ENCODE assay signal across 14 cellular contexts in the genomic region with DNA sequence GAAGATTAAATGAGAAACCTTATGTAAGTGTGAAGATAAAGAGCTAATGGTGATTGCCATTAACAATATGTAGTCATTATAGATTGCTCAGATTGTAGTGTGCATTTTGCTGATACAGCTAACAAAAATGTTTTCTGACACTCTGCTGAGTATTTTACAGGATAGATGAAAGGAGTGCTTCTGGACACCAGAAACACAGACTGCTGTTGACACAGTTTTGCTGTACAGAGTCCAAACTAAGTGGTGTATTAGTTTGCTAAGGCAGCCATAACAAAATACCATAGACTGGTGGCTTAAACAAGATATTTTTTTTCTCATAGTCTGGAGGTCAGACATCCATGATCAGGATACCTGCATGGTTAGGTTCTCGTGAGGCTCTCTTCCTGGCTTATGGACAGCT. TPM values are rescaled to one million over a fixed set of nuclear protein-coding genes. Genes with fewer than 3 reads are reported as not detected.
DNase-seq lines count a peak whose midpoint lies in the region; ATAC-seq and TF ChIP-seq lines count a peak whose summit lies in the region.
"Had no signal": no experiment of that assay in that cellular context is flagged by ENCODE, and none has a peak within 500 bp of the region (broad histone marks: within the 10 kb centered on the region; RNA-seq: fewer than 3 reads in every experiment).

No MANE protein-coding gene starts in this region.

- H3K4me2 ChIP-seq in hepatocyte, result peak overlapping the region; percentile 75

- H3K4me3 ChIP-seq in hepatocyte, result no peak overlapping the region

- no peaks in the 10 kb centered on the region for H3K27me3 Mint-ChIP-seq in stimulated activated naive CD8-positive, alpha-beta T cell treated with anti-CD3 and anti-CD28 coated beads, Interleukin-15, Interleukin-2, amounts not matched to agents 100 ng/mL and 50 ng/mL, for 24 hours
- H3K27me3 Mint-ChIP-seq in type B pancreatic cell, result no peaks in the 10 kb centered on the region

- H3K9me3 Mint-ChIP-seq in stimulated activated naive CD8-positive, alpha-beta T cell treated with anti-CD3 and anti-CD28 coated beads, Interleukin-15, Interleukin-2, amounts not matched to agents 100 ng/mL and 50 ng/mL, for 24 hours, result no peaks in the 10 kb centered on the region
- no peaks in the 10 kb centered on the region for H3K9me3 Mint-ChIP-seq in type B pancreatic cell

- TF ChIP-seq CTCF in VCaP (conservative IDR thresholded peaks at IDR 0.05) (no peak), hepatocyte (IDR thresholded peaks at IDR 0.05; ENCODE audit: poor library complexity) (no peak), type B pancreatic cell (conservative IDR thresholded peaks at IDR 0.05) (no peak), foreskin keratinocyte (conservative IDR thresholded peaks at IDR 0.05) (no peak)

- 85% methylated on average over 1 of the region's 1 CpG for WGBS in hepatocyte (ENCODE audit: low lambda C conversion rate, missing lambda C conversion rate)

- peaks cover 71% of the 10 kb centered on the region for H3K79me2 ChIP-seq in hepatocyte

- H3K27ac ChIP-seq in VCaP, result peak overlapping the region; percentile 96; the same call in 1 of the 2 replicates
- H3K27ac ChIP-seq in hepatocyte, result peak overlapping the region; percentile 91
- no peak overlapping the region for H3K27ac ChIP-seq in foreskin keratinocyte
- H3K27ac ChIP-seq: brain microvascular endothelial cell had no signal

- H2AFZ ChIP-seq in hepatocyte, result no peak overlapping the region

- ATAC-seq in stimulated activated naive CD8-positive, alpha-beta T cell treated with anti-CD3 and anti-CD28 coated beads, Interleukin-15, Interleukin-2, amounts not matched to agents 100 U/mL and 50 U/mL, for 24 hours, result no peak
- no peak for ATAC-seq in foreskin keratinocyte

- peaks cover 18% of the 10 kb centered on the region for H4K20me1 ChIP-seq in hepatocyte (ENCODE audit: insufficient read depth, poor library complexity, severe bottlenecking)

- peak overlapping the region; percentile 8 for H3K27ac Mint-ChIP-seq in stimulated activated naive CD8-positive, alpha-beta T cell treated with anti-CD3 and anti-CD28 coated beads, Interleukin-15, Interleukin-2, amounts not matched to agents 100 ng/mL and 50 ng/mL, for 24 hours
- peak overlapping the region; percentile 92 for H3K27ac Mint-ChIP-seq in type B pancreatic cell

- peak overlapping the region; percentile 96 for H3K4me3 Mint-ChIP-seq in stimulated activated naive CD8-positive, alpha-beta T cell treated with anti-CD3 and anti-CD28 coated beads, Interleukin-15, Interleukin-2, amounts not matched to agents 100 ng/mL and 50 ng/mL, for 24 hours
- peak overlapping the region; percentile 97 for H3K4me3 Mint-ChIP-seq in type B pancreatic cell

- H3K36me3 Mint-ChIP-seq in stimulated activated naive CD8-positive, alpha-beta T cell treated with anti-CD3 and anti-CD28 coated beads, Interleukin-15, Interleukin-2, amounts not matched to agents 100 ng/mL and 50 ng/mL, for 24 hours (ENCODE audit: low read depth), result peaks cover 36% of the 10 kb centered on the region
- peaks cover 9% of the 10 kb centered on the region for H3K36me3 Mint-ChIP-seq in type B pancreatic cell

- H3K9me3 ChIP-seq in hepatocyte (ENCODE audit: low read depth), result no peaks in the 10 kb centered on the region

- DNase-seq in stimulated activated naive CD8-positive, alpha-beta T cell treated with anti-CD3 and anti-CD28 coated beads, Interleukin-15, Interleukin-2, amounts not matched to agents 100 U/mL and 50 U/mL, for 24 hours, result no peak
- DNase-seq in hepatocyte (ENCODE audit: low spot score) (peak; percentile 27), type B pancreatic cell (ENCODE audit: extremely low spot score, unreplicated experiment) (no peak), foreskin keratinocyte (no peak), NCI-H2107 treated with DMSO at 0.1 percent for 48 hours (lab: John Stamatoyannopoulos, UW; ENCODE audit: unreplicated experiment) (no peak), pons (ENCODE audit: low spot score) (no peak)
- DNase-seq: activated CD4-positive, alpha-beta T cell treated with anti-CD3 and anti-CD28 coated beads, Interleukin-2, amount 50 U/mL, for 4 hours; brain microvascular endothelial cell; COR-L47; NCI-H345; retina; SIG-M5 had no signal

- no peaks in the 10 kb centered on the region for H3K36me3 ChIP-seq in hepatocyte (replicated peaks; ENCODE audit: insufficient read depth, low read depth)
- H3K36me3 ChIP-seq: brain microvascular endothelial cell had no signal

- H3K27me3 ChIP-seq in hepatocyte (no peaks in the 10 kb centered on the region), foreskin keratinocyte (no peaks in the 10 kb centered on the region)
- H3K27me3 ChIP-seq: brain microvascular endothelial cell had no signal

- H3K4me1 ChIP-seq in hepatocyte (ENCODE audit: insufficient read depth) (peaks cover 13% of the 10 kb centered on the region), foreskin keratinocyte (peaks cover 5% of the 10 kb centered on the region)

- peaks cover 61% of the 10 kb centered on the region for H3K4me1 Mint-ChIP-seq in stimulated activated naive CD8-positive, alpha-beta T cell treated with anti-CD3 and anti-CD28 coated beads, Interleukin-15, Interleukin-2, amounts not matched to agents 100 ng/mL and 50 ng/mL, for 24 hours (ENCODE audit: low read depth)
- H3K4me1 Mint-ChIP-seq in type B pancreatic cell (ENCODE audit: unreplicated experiment), result peaks cover 42% of the 10 kb centered on the region

- no peaks in the 10 kb centered on the region for H3K9me2 ChIP-seq in hepatocyte (replicated peaks; ENCODE audit: insufficient read depth)

RNA-seq across cellular contexts. Expression of a gene that starts 2.2 kb away (rescaled TPM):
- total RNA-seq in hepatocyte (35.4 and 40.8 TPM in 2 replicates), type B pancreatic cell (ENCODE audit: low replicate concordance) (39.0 and 60.6 TPM in 2 replicates), foreskin keratinocyte (44.3 and 53.7 TPM in 2 replicates)
- polyA plus RNA-seq in hepatocyte (53.5 and 64.1 TPM in 2 replicates), foreskin keratinocyte (13.4 and 18.0 TPM in 2 replicates)
